ENCODE assay signal across 8 cellular contexts in genomic region chr12:57726151-57726883, GRCh38. TPM values are rescaled to one million over a fixed set of nuclear protein-coding genes. Genes with fewer than 3 reads are reported as not detected.
A peak's percentile ranks its signal among the peaks of the same experiment; 100 is the strongest.
DNase-seq lines count a peak whose midpoint lies in the region; ATAC-seq and TF ChIP-seq lines count a peak whose summit lies in the region.

No MANE protein-coding gene starts in this region.

- no peak overlapping the region for H2AFZ ChIP-seq in SU-DHL-6 (ENCODE audit: low read depth, low read length, severe bottlenecking)

- H3K27ac ChIP-seq in SU-DHL-6 (ENCODE audit: low read depth, low read length) (no peak overlapping the region), endodermal cell (ENCODE audit: low read depth, low read length) (no peak overlapping the region), thoracic aorta (no peak overlapping the region)

- DNase-seq in GM04503 (ENCODE audit: low read depth) (peak; percentile 34), NB4 (ENCODE audit: low read depth) (no peak), endodermal cell (peak; percentile 97), lung microvascular endothelial cell (ENCODE audit: low read depth in 2 of 2) (peak; percentile 86 to 90), thoracic aorta (ENCODE audit: low spot score) (no peak)

- peaks cover 86% of the 10 kb centered on the region for H3K27me3 Mint-ChIP-seq in endodermal cell (ENCODE audit: insufficient read depth)

- no peaks in the 10 kb centered on the region for H3F3A ChIP-seq in SU-DHL-6 (ENCODE audit: insufficient read depth)

- peaks cover 9% of the 10 kb centered on the region for H3K36me3 Mint-ChIP-seq in endodermal cell (ENCODE audit: low read depth)

- H3K9me3 Mint-ChIP-seq in endodermal cell: peaks cover 2% of the 10 kb centered on the region

- H3K4me1 ChIP-seq in endodermal cell (ENCODE audit: control insufficient read depth, insufficient read depth, low read length) (no peaks in the 10 kb centered on the region), thoracic aorta (ENCODE audit: control insufficient read depth in 1 of 2, low read depth in 2 of 2) (peaks cover 0 to 19% of the 10 kb centered on the region in 2 donors)

- H3K9ac ChIP-seq in SU-DHL-6 (ENCODE audit: low read length) (no peak overlapping the region), endodermal cell (ENCODE audit: extremely low read depth, low read length, poor library complexity, severe bottlenecking) (no peak overlapping the region)

- no peak overlapping the region for H3K4me2 ChIP-seq in SU-DHL-6 (ENCODE audit: low read depth, low read length, poor library complexity, severe bottlenecking)

- no peak overlapping the region for H3K27ac Mint-ChIP-seq in endodermal cell

- H3K4me3 ChIP-seq in NB4 (ENCODE audit: low read depth, low read length) (no peak overlapping the region), SU-DHL-6 (ENCODE audit: insufficient read depth, low read length, poor library complexity, severe bottlenecking) (no peak overlapping the region), endodermal cell (ENCODE audit: low read length) (peak overlapping the region; percentile 60), thoracic aorta (peak overlapping the region; percentile 77)

- WGBS in endodermal cell (ENCODE audit: insufficient coverage in 1 of 2, insufficient read length in 1 of 2), 2 experiments: 2 to 3% methylated on average over 10 to 79 of the region's 79 CpGs

- H3K4me1 Mint-ChIP-seq in endodermal cell: peaks cover 4% of the 10 kb centered on the region

- peak; percentile 20 for ATAC-seq in thoracic aorta (ENCODE audit: insufficient number of reproducible peaks, low FRiP score, low read depth)
- no peak for ATAC-seq in HG02571 (IDR thresholded peaks at IDR 0.05; ENCODE audit: unreplicated experiment)
- ATAC-seq in GM18502 (IDR thresholded peaks at IDR 0.05; ENCODE audit: poor library complexity, unreplicated experiment): no peak

- H3K36me3 ChIP-seq in SU-DHL-6 (ENCODE audit: low read length) (0 out of 2 replicates have a peak, but pooled peaks cover 3% of the 10 kb centered on the region), endodermal cell (ENCODE audit: control insufficient read depth, insufficient read depth, low read length) (peaks cover 4% of the 10 kb centered on the region), thoracic aorta (peaks cover 6% of the 10 kb centered on the region)

- H3K9me3 ChIP-seq in SU-DHL-6 (ENCODE audit: insufficient read depth, low read length): no peaks in the 10 kb centered on the region
- H3K9me3 ChIP-seq in endodermal cell (ENCODE audit: control insufficient read depth, low read length): no peaks in the 10 kb centered on the region
- no peaks in the 10 kb centered on the region for H3K9me3 ChIP-seq in thoracic aorta

- TF ChIP-seq CTCF in NB4 (IDR thresholded peaks at IDR 0.05; ENCODE audit: low read depth, low read length): peak; percentile 30
- TF ChIP-seq CTCF in SU-DHL-6 (IDR thresholded peaks at IDR 0.05; ENCODE audit: insufficient read depth, low read length, poor library complexity, severe bottlenecking): peak; percentile 20
- peak; percentile 89 for TF ChIP-seq CTCF in endodermal cell (conservative IDR thresholded peaks at IDR 0.05)
- TF ChIP-seq CTCF in thoracic aorta (IDR thresholded peaks at IDR 0.05): peak; percentile 60

- peak overlapping the region; percentile 59 for H3K4me3 Mint-ChIP-seq in endodermal cell

- no peaks in the 10 kb centered on the region for H3K9me2 ChIP-seq in SU-DHL-6 (replicated peaks; ENCODE audit: insufficient read depth, low read length)

- no peaks in the 10 kb centered on the region for H3K79me2 ChIP-seq in SU-DHL-6 (ENCODE audit: insufficient read depth, low read length)

- TF ChIP-seq POLR2A in NB4 (IDR thresholded peaks at IDR 0.05; ENCODE audit: extremely low read depth, insufficient read length): no peak

- no peaks in the 10 kb centered on the region for H4K20me1 ChIP-seq in SU-DHL-6 (ENCODE audit: low read depth, low read length)

- H3K27me3 ChIP-seq in SU-DHL-6 (ENCODE audit: low read length): no peaks in the 10 kb centered on the region
- H3K27me3 ChIP-seq in endodermal cell (ENCODE audit: control insufficient read depth, insufficient read depth, low read length, poor library complexity, severe bottlenecking): peaks cover 87% of the 10 kb centered on the region
- no peaks in the 10 kb centered on the region for H3K27me3 ChIP-seq in thoracic aorta (replicated peaks; ENCODE audit: insufficient read depth)

RNA-seq across cellular contexts. Expression of gene AGAP2, which starts 12.2 kb away (rescaled TPM):
- total RNA-seq in endodermal cell (under 1 TPM in 1 of 2 donors, not detected in 1; 0.44 TPM), lung microvascular endothelial cell (0.20 and 0.22 TPM in 2 replicates), thoracic aorta (1 to 10 TPM; 1.2 to 3.5 TPM)
- 4.9 TPM for polyA plus RNA-seq in endodermal cell (2013, experiment 1 of 2)
- polyA plus RNA-seq in endodermal cell (2013, experiment 2 of 2): 3.9 TPM

RNA-seq across cellular contexts. Expression of gene TSPAN31, which starts 18.5 kb away (rescaled TPM):
- total RNA-seq in endodermal cell (10 to 100 TPM; 21.7 to 27.8 TPM), lung microvascular endothelial cell (41.2 and 62.5 TPM in 2 replicates), thoracic aorta (100 to 1,000 TPM in 1 of 2 donors, 10 to 100 TPM in 1; 58.8 to 115 TPM)
- polyA plus RNA-seq in endodermal cell (2013, experiment 1 of 2): 36.0 TPM
- 29.0 TPM for polyA plus RNA-seq in endodermal cell (2013, experiment 2 of 2)

RNA-seq across cellular contexts. Expression of gene CDK4, which starts 25.8 kb away (rescaled TPM):
- total RNA-seq in endodermal cell: 100 to 1,000 TPM; 144 to 186 TPM
- polyA plus RNA-seq in endodermal cell (2013, experiment 1 of 2): 157 TPM
- 137 TPM for polyA plus RNA-seq in endodermal cell (2013, experiment 2 of 2)
- total RNA-seq in lung microvascular endothelial cell: 110 and 133 TPM in 2 replicates
- total RNA-seq in thoracic aorta: 10 to 100 TPM; 52.3 to 72.8 TPM

RNA-seq across cellular contexts. Expression of gene MARCHF9, which starts 28.6 kb away (rescaled TPM):
- total RNA-seq in endodermal cell: 10 to 100 TPM; 13.6 to 15.8 TPM
- 10.2 TPM for polyA plus RNA-seq in endodermal cell (2013, experiment 1 of 2)
- polyA plus RNA-seq in endodermal cell (2013, experiment 2 of 2): 7.9 TPM
- total RNA-seq in lung microvascular endothelial cell: 2.4 and 5.6 TPM in 2 replicates
- total RNA-seq in thoracic aorta: 10 to 100 TPM in 1 of 2 donors, 1 to 10 TPM in 1; 8.8 to 11.2 TPM

RNA-seq across cellular contexts. Expression of gene OS9, which starts 32.4 kb away (rescaled TPM):
- total RNA-seq in endodermal cell (100 to 1,000 TPM; 108 to 142 TPM), lung microvascular endothelial cell (156 and 234 TPM in 2 replicates), thoracic aorta (100 to 1,000 TPM; 253 to 381 TPM)
- 114 TPM for polyA plus RNA-seq in endodermal cell (2013, experiment 1 of 2)
- polyA plus RNA-seq in endodermal cell (2013, experiment 2 of 2): 101 TPM

Comparison
In these comparisons a context has a peak if more than half of its experiments do, and no peak if none do; other contexts are left out.
1. DNase-seq: peak in GM04503 (single experiment), endodermal cell (single experiment) and lung microvascular endothelial cell (2 of 2); none in NB4 (single experiment) and thoracic aorta (single experiment).
2. H3K4me3 ChIP-seq: peak in endodermal cell (single experiment) and thoracic aorta (single experiment); none in NB4 (single experiment) and SU-DHL-6 (single experiment).
3. CTCF ChIP-seq: peak in every context shown above with its lines; median percentile 89 in endodermal cell; 60 in thoracic aorta; 30 in NB4; 20 in SU-DHL-6.